ENCODE assay signal across 1 cellular context in genomic region chr11:123062892-123063395, GRCh38.
A peak's percentile ranks its signal among the peaks of the same experiment; 100 is the strongest.
TF ChIP-seq lines count a peak whose summit lies in the region.

No MANE protein-coding gene starts in this region.

TF ChIP-seq in K562, 482 proteins besides CTCF, POLR2A, EP300 and RAD21 (continued from another document):
- TF ChIP-seq ZNF184 (CRISPR knock-in tag; IDR thresholded peaks at IDR 0.05) = no peak
- TF ChIP-seq DLX4 (CRISPR knock-in tag; IDR thresholded peaks at IDR 0.05) = no peak
- 0 out of 2 replicates have a peak, but pooled peaks have one; percentile 26 for TF ChIP-seq ATF6 (CRISPR knock-in tag; IDR thresholded peaks at IDR 0.05)
- TF ChIP-seq AFF1 (IDR thresholded peaks at IDR 0.05; ENCODE audit: low read depth in 1 of 2, partially characterized antibody in 2 of 2) = peak in 1 of 2 experiments; percentile 7
- no peak; the same call in 1 of the 2 replicates for TF ChIP-seq CHD2 (IDR thresholded peaks at IDR 0.05; ENCODE audit: low read depth, low read length)
- TF ChIP-seq ZFX (CRISPR knock-in tag; IDR thresholded peaks at IDR 0.05) = peak; percentile 75
- TF ChIP-seq CCAR2 (IDR thresholded peaks at IDR 0.05; ENCODE audit: low read depth, low read length) = no peak
- no peak for TF ChIP-seq SOX6 (IDR thresholded peaks at IDR 0.05)
- TF ChIP-seq GTF2E2 (tag; IDR thresholded peaks at IDR 0.05) = peak; percentile 87; the same call in 1 of the 2 replicates
- peak; percentile 99 for TF ChIP-seq BRD4 (IDR thresholded peaks at IDR 0.05)
- 0 out of 2 replicates have a peak, but pooled peaks have one; percentile 21 for TF ChIP-seq NR1H2 (CRISPR knock-in tag; IDR thresholded peaks at IDR 0.05)
- TF ChIP-seq FIP1L1 (IDR thresholded peaks at IDR 0.05; ENCODE audit: low read depth, low read length, poor library complexity, severe bottlenecking) = peak; percentile 7
- TF ChIP-seq GATAD2A (IDR thresholded peaks at IDR 0.05) = no peak
- TF ChIP-seq RFX7 (CRISPR knock-in tag; IDR thresholded peaks at IDR 0.05) = no peak
- TF ChIP-seq GTF2A2 (tag; IDR thresholded peaks at IDR 0.05) = peak; percentile 53; the same call in 1 of the 2 replicates
- peak; percentile 42; the same call in 1 of the 2 replicates for TF ChIP-seq PHF8 (IDR thresholded peaks at IDR 0.05; ENCODE audit: borderline replicate concordance, low read length)
- peak; percentile 4; the same call in 1 of the 2 replicates for TF ChIP-seq NCOA1 (IDR thresholded peaks at IDR 0.05; ENCODE audit: low read depth)
- TF ChIP-seq RBM14 (IDR thresholded peaks at IDR 0.05; ENCODE audit: borderline replicate concordance, insufficient read depth, low read depth, low read length) = peak; percentile 96; the same call in 1 of the 2 replicates
- peak; percentile 51 for TF ChIP-seq POLR2G (IDR thresholded peaks at IDR 0.05; ENCODE audit: low read depth, low read length)
- TF ChIP-seq ZNF175 (CRISPR knock-in tag; IDR thresholded peaks at IDR 0.05; ENCODE audit: low read depth) = 0 out of 2 replicates have a peak, but pooled peaks have one; percentile 20
- TF ChIP-seq ZNF316 (IDR thresholded peaks at IDR 0.05) = no peak
- TF ChIP-seq FOXA3 (CRISPR knock-in tag; conservative IDR thresholded peaks at IDR 0.05 in 1 of 2, IDR thresholded peaks at IDR 0.05 in 1 of 2) = no peak
- TF ChIP-seq CHD1 (IDR thresholded peaks at IDR 0.05; ENCODE audit: low read length) = peak; percentile 92
- no peak for TF ChIP-seq NR2C2 (CRISPR knock-in tag; IDR thresholded peaks at IDR 0.05)
- TF ChIP-seq NR2C2 (tag; IDR thresholded peaks at IDR 0.05) = peak; percentile 47; the same call in 1 of the 2 replicates
- no peak for TF ChIP-seq MCM2 (IDR thresholded peaks at IDR 0.05; ENCODE audit: low read depth)
- no peak for TF ChIP-seq ZNF217 (CRISPR knock-in tag; IDR thresholded peaks at IDR 0.05)
- 0 out of 2 replicates have a peak, but pooled peaks have one; percentile 13 for TF ChIP-seq ETV1 (tag; conservative IDR thresholded peaks at IDR 0.05; ENCODE audit: low read depth)
- TF ChIP-seq ZBTB11 (CRISPR knock-in tag; IDR thresholded peaks at IDR 0.05) = peak in 1 of 3 experiments; percentile 6; a peak in 1 of 6 replicates
- TF ChIP-seq PCBP1 (IDR thresholded peaks at IDR 0.05; ENCODE audit: low read depth, low read length, poor library complexity, severe bottlenecking) = peak; percentile 27
- no peak for TF ChIP-seq COPS2 (conservative IDR thresholded peaks at IDR 0.05)
- 0 out of 2 replicates have a peak, but pooled peaks have one; percentile 34 for TF ChIP-seq FOXJ2 (tag; IDR thresholded peaks at IDR 0.05)
- peak; percentile 89; the same call in 1 of the 2 replicates for TF ChIP-seq NFRKB (IDR thresholded peaks at IDR 0.05; ENCODE audit: low read depth)
- TF ChIP-seq ZNF740 (CRISPR knock-in tag; IDR thresholded peaks at IDR 0.05) = no peak
- TF ChIP-seq ZNF740 (tag; IDR thresholded peaks at IDR 0.05) = 0 out of 4 replicates have a peak, but pooled peaks of 1 of the 2 experiments have one; percentile 21
- TF ChIP-seq HDAC8 (tag; IDR thresholded peaks at IDR 0.05) = 0 out of 2 replicates have a peak, but pooled peaks have one; percentile 14
- TF ChIP-seq POLR2H (tag; IDR thresholded peaks at IDR 0.05; ENCODE audit: low read depth) = 0 out of 2 replicates have a peak, but pooled peaks have one; percentile 14
- peak; percentile 97; the same call in 1 of the 2 replicates for TF ChIP-seq SRSF3 (IDR thresholded peaks at IDR 0.05; ENCODE audit: insufficient read depth, low read length)
- no peak for TF ChIP-seq CBX8 (IDR thresholded peaks at IDR 0.05; ENCODE audit: borderline replicate concordance, extremely low read depth, low read depth, low read length, poor library complexity, severe bottlenecking)
- TF ChIP-seq SMARCA4 (IDR thresholded peaks at IDR 0.05) = 0 out of 2 replicates have a peak, but pooled peaks have one; percentile 6
- 0 out of 2 replicates have a peak, but pooled peaks have one; percentile 61 for TF ChIP-seq ZFPM2 (CRISPR knock-in tag; IDR thresholded peaks at IDR 0.05)
TF ChIP-seq in K562: peak in this region for 31.
